In the genomic region with DNA sequence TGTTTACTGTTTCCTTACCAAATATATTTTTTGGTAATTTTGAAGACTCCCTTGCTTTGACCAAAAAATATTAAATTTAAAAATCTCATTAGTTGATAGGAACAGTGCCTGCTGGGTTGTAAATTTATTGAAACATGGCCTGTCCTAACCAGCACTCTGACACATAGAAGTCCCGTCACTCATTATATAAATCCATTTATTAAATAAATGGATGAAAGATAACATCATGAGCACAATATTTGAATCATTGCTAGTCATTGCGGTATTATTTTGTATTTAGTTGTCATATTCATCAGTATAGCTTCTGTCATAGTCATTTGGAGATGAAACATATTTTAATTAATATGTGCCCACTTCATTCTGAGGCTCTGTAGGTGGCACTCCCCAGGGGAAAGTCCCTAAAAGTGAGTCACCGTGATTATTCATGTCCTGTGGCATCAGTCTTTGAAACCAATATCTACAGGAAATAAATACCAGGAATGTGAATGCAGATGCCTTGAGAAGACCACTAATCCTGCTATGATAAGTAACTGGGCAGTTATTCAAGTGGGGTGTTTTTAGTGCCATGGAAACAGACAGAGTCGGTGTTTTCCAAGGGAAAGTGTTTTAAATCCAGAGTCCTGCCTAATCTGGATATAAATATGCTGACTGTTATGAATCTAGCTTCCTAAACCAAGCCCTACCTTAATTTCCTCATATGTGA, we compare ENCODE assay signal across 8 cellular contexts.
DNase-seq lines count a peak whose midpoint lies in the region; ATAC-seq and TF ChIP-seq lines count a peak whose summit lies in the region.

No MANE protein-coding gene starts in this region.

- H3K27ac Mint-ChIP-seq in activated naive CD4-positive, alpha-beta T cell treated with anti-CD3 and anti-CD28 coated beads, Interleukin-2, amount 50 U/mL, for 24 hours = peak overlapping the region; percentile 71

- H3K9ac ChIP-seq in liver (ENCODE audit: low read depth in 1 of 2, low read length in 2 of 2) = no peak overlapping the region
- H3K9ac ChIP-seq in subcutaneous abdominal adipose tissue (ENCODE audit: low read length in 5 of 5) = peak overlapping the region in 1 of 5 donors; percentile 57

- no peaks in the 10 kb centered on the region for H3K36me3 ChIP-seq in liver (ENCODE audit: control insufficient read depth in 4 of 4, insufficient read depth in 3 of 4, low read depth in 1 of 4, low read length in 3 of 4)
- no peaks in the 10 kb centered on the region for H3K36me3 ChIP-seq in subcutaneous abdominal adipose tissue (ENCODE audit: control insufficient read depth in 5 of 5, insufficient read depth in 5 of 5, low read length in 5 of 5)

- peak; percentile 95 for DNase-seq in AG10803 (ENCODE audit: low read depth)
- peak; percentile 54 for DNase-seq in HPDE6-E6E7 (ENCODE audit: extremely low spot score)
- DNase-seq in D341Med (ENCODE audit: low spot score) = no peak

- TF ChIP-seq CTCF in AG10803 (conservative IDR thresholded peaks at IDR 0.05; ENCODE audit: low read length) (no peak), liver (IDR thresholded peaks at IDR 0.05; ENCODE audit: low read depth, low read length, missing input control) (no peak)

- no peak for TF ChIP-seq RAD21 in liver (IDR thresholded peaks at IDR 0.05)

- no peaks in the 10 kb centered on the region for H3K9me3 Mint-ChIP-seq in activated naive CD4-positive, alpha-beta T cell treated with anti-CD3 and anti-CD28 coated beads, Interleukin-2, amount 50 U/mL, for 24 hours

- H3K27me3 ChIP-seq in liver (ENCODE audit: control insufficient read depth in 4 of 4, insufficient read depth in 4 of 4, low read length in 3 of 4) = no peaks in the 10 kb centered on the region
- H3K27me3 ChIP-seq in subcutaneous abdominal adipose tissue (ENCODE audit: control insufficient read depth in 5 of 5, insufficient read depth in 4 of 5, low read length in 5 of 5) = no peaks in the 10 kb centered on the region

- H3K4me1 ChIP-seq in liver (ENCODE audit: control insufficient read depth in 4 of 4, insufficient read depth in 4 of 4, low read length in 3 of 4) (no peaks in the 10 kb centered on the region), subcutaneous abdominal adipose tissue (ENCODE audit: control insufficient read depth in 5 of 5, insufficient read depth in 5 of 5, low read length in 5 of 5) (peaks cover 5 to 14% (median 12%) of the 10 kb centered on the region in 5 donors)

- H3K4me3 Mint-ChIP-seq in activated naive CD4-positive, alpha-beta T cell treated with anti-CD3 and anti-CD28 coated beads, Interleukin-2, amount 50 U/mL, for 24 hours = peak overlapping the region; percentile 2

- ATAC-seq in GM19455 (IDR thresholded peaks at IDR 0.05; ENCODE audit: unreplicated experiment) (no peak), GM21717 (IDR thresholded peaks at IDR 0.05; ENCODE audit: unreplicated experiment) (no peak)

- H3K4me3 ChIP-seq in AG10803 (ENCODE audit: low read length) = no peak overlapping the region
- no peak overlapping the region for H3K4me3 ChIP-seq in liver (ENCODE audit: low read depth in 1 of 3, low read length in 3 of 3)
- H3K4me3 ChIP-seq in subcutaneous abdominal adipose tissue (ENCODE audit: low read depth in 1 of 5, low read length in 5 of 5) = no peak overlapping the region

- H3K9me3 ChIP-seq in liver (ENCODE audit: control insufficient read depth in 4 of 4, low read length in 3 of 4) = no peaks in the 10 kb centered on the region
- no peaks in the 10 kb centered on the region for H3K9me3 ChIP-seq in subcutaneous abdominal adipose tissue (ENCODE audit: control insufficient read depth in 5 of 5, low read length in 5 of 5)

- peaks cover 33% of the 10 kb centered on the region for H3K4me1 Mint-ChIP-seq in activated naive CD4-positive, alpha-beta T cell treated with anti-CD3 and anti-CD28 coated beads, Interleukin-2, amount 50 U/mL, for 24 hours

- H3K27me3 Mint-ChIP-seq in activated naive CD4-positive, alpha-beta T cell treated with anti-CD3 and anti-CD28 coated beads, Interleukin-2, amount 50 U/mL, for 24 hours = peaks cover 1% of the 10 kb centered on the region

- H3K27ac ChIP-seq in liver (ENCODE audit: low read depth in 1 of 2, low read length in 2 of 2) (peak overlapping the region; percentile 21 to 38), subcutaneous abdominal adipose tissue (ENCODE audit: low read depth, low read length) (peak overlapping the region; percentile 61)

- H3K36me3 Mint-ChIP-seq in activated naive CD4-positive, alpha-beta T cell treated with anti-CD3 and anti-CD28 coated beads, Interleukin-2, amount 50 U/mL, for 24 hours = no peaks in the 10 kb centered on the region

- 64% methylated on average over 4 of the region's 4 CpGs for WGBS in liver

TF ChIP-seq in liver, 16 proteins besides CTCF, POLR2A, EP300 and RAD21:
- TF ChIP-seq HNF4G (IDR thresholded peaks at IDR 0.05) = no peak
- TF ChIP-seq EGR1 (IDR thresholded peaks at IDR 0.05; ENCODE audit: low read depth in 2 of 2) = no peak
- TF ChIP-seq ZBTB33 (IDR thresholded peaks at IDR 0.05) = no peak
- TF ChIP-seq FOXA1 (IDR thresholded peaks at IDR 0.05) = no peak
- no peak for TF ChIP-seq RXRA (IDR thresholded peaks at IDR 0.05)
- no peak for TF ChIP-seq SP1 (IDR thresholded peaks at IDR 0.05)
- TF ChIP-seq JUND (IDR thresholded peaks at IDR 0.05) = peak in 1 of 2 donors; percentile 31
TF ChIP-seq in liver: peak in this region for 1.
